1 cellular context compared by ENCODE assay signal in genomic region chr7:135281363-135281949, GRCh38.
TF ChIP-seq lines count a peak whose summit lies in the region.

No MANE protein-coding gene starts in this region.

TF ChIP-seq in HepG2, 621 proteins besides CTCF, POLR2A, EP300 and RAD21 (continued from another document and continues in another):
- TF ChIP-seq SKIL (CRISPR knock-in tag; IDR thresholded peaks at IDR 0.05; ENCODE audit: borderline replicate concordance) = no peak
- no peak for TF ChIP-seq IRF9 (CRISPR knock-in tag; IDR thresholded peaks at IDR 0.05; ENCODE audit: borderline replicate concordance)
- TF ChIP-seq RORA (CRISPR knock-in tag; IDR thresholded peaks at IDR 0.05) = no peak
- TF ChIP-seq DR1 (CRISPR knock-in tag; IDR thresholded peaks at IDR 0.05) = no peak
- TF ChIP-seq MEIS2 (CRISPR knock-in tag; IDR thresholded peaks at IDR 0.05) = no peak
- no peak for TF ChIP-seq ADNP (CRISPR knock-in tag; IDR thresholded peaks at IDR 0.05)
- TF ChIP-seq CBFB (CRISPR knock-in tag; IDR thresholded peaks at IDR 0.05) = no peak
- TF ChIP-seq BCL6 (CRISPR knock-in tag; IDR thresholded peaks at IDR 0.05) = no peak
- TF ChIP-seq NFRKB (IDR thresholded peaks at IDR 0.05) = no peak
- TF ChIP-seq RARA (CRISPR knock-in tag; IDR thresholded peaks at IDR 0.05) = no peak
- TF ChIP-seq E2F2 (CRISPR knock-in tag; IDR thresholded peaks at IDR 0.05; ENCODE audit: borderline replicate concordance) = no peak
- TF ChIP-seq TBX2 (CRISPR knock-in tag; IDR thresholded peaks at IDR 0.05; ENCODE audit: borderline replicate concordance) = no peak
- no peak for TF ChIP-seq DRAP1 (CRISPR knock-in tag; IDR thresholded peaks at IDR 0.05)
- no peak for TF ChIP-seq RCOR2 (CRISPR knock-in tag; IDR thresholded peaks at IDR 0.05)
- TF ChIP-seq HOXA3 (CRISPR knock-in tag; IDR thresholded peaks at IDR 0.05) = 0 out of 2 replicates have a peak, but pooled peaks have one; percentile 23
- TF ChIP-seq FOSL2 (CRISPR knock-in tag; IDR thresholded peaks at IDR 0.05) = no peak
- no peak for TF ChIP-seq TCF7L2 (IDR thresholded peaks at IDR 0.05; ENCODE audit: low read depth, low read length)
- no peak for TF ChIP-seq ZNF563 (CRISPR knock-in tag; IDR thresholded peaks at IDR 0.05)
- no peak for TF ChIP-seq NR0B2 (CRISPR knock-in tag; IDR thresholded peaks at IDR 0.05)
- TF ChIP-seq ONECUT2 (CRISPR knock-in tag; IDR thresholded peaks at IDR 0.05) = no peak
- TF ChIP-seq ZNF672 (CRISPR knock-in tag; IDR thresholded peaks at IDR 0.05) = no peak
- no peak for TF ChIP-seq ZSCAN20 (CRISPR knock-in tag; IDR thresholded peaks at IDR 0.05; ENCODE audit: borderline replicate concordance)
- no peak for TF ChIP-seq JUNB (CRISPR knock-in tag; IDR thresholded peaks at IDR 0.05; ENCODE audit: borderline replicate concordance)
- no peak for TF ChIP-seq ZNF597 (CRISPR knock-in tag; IDR thresholded peaks at IDR 0.05)
- 0 out of 2 replicates have a peak, but pooled peaks have one; percentile 38 for TF ChIP-seq ZNF691 (CRISPR knock-in tag; IDR thresholded peaks at IDR 0.05; ENCODE audit: borderline replicate concordance, low read depth)
- no peak for TF ChIP-seq ZNF552 (CRISPR knock-in tag; IDR thresholded peaks at IDR 0.05; ENCODE audit: borderline replicate concordance)
- TF ChIP-seq FOXA3 (CRISPR knock-in tag; IDR thresholded peaks at IDR 0.05) = peak; percentile 55
- TF ChIP-seq ZBTB25 (CRISPR knock-in tag; IDR thresholded peaks at IDR 0.05) = no peak
- TF ChIP-seq CBX5 (CRISPR knock-in tag; IDR thresholded peaks at IDR 0.05; ENCODE audit: borderline replicate concordance) = no peak
- TF ChIP-seq ESRRA (CRISPR knock-in tag; IDR thresholded peaks at IDR 0.05; ENCODE audit: low read depth) = no peak
- TF ChIP-seq ZMYM3 (CRISPR knock-in tag; IDR thresholded peaks at IDR 0.05) = no peak
- TF ChIP-seq U2AF2 (IDR thresholded peaks at IDR 0.05; ENCODE audit: low read depth, low read length) = no peak
- TF ChIP-seq ETS1 (CRISPR knock-in tag; IDR thresholded peaks at IDR 0.05) = no peak
- no peak for TF ChIP-seq ZNF768 (CRISPR knock-in tag; IDR thresholded peaks at IDR 0.05)
- 0 out of 2 replicates have a peak, but pooled peaks have one; percentile 48 for TF ChIP-seq SPEN (CRISPR knock-in tag; IDR thresholded peaks at IDR 0.05; ENCODE audit: low read depth)
- TF ChIP-seq DBP (CRISPR knock-in tag; IDR thresholded peaks at IDR 0.05; ENCODE audit: not compliant biosample characterization) = peak; percentile 28
- no peak for TF ChIP-seq JUND (CRISPR knock-in tag; IDR thresholded peaks at IDR 0.05)
- no peak for TF ChIP-seq ZNF292 (CRISPR knock-in tag; IDR thresholded peaks at IDR 0.05; ENCODE audit: borderline replicate concordance, low read depth)
- TF ChIP-seq ZNF607 (CRISPR knock-in tag; IDR thresholded peaks at IDR 0.05; ENCODE audit: borderline replicate concordance) = no peak
- TF ChIP-seq RERE (CRISPR knock-in tag; IDR thresholded peaks at IDR 0.05; ENCODE audit: low read depth) = no peak
- no peak for TF ChIP-seq AGO2 (optimal IDR thresholded peaks at IDR 0.05; ENCODE audit: low read depth, low read length)
- no peak for TF ChIP-seq SKI (IDR thresholded peaks at IDR 0.05; ENCODE audit: partially characterized antibody)
- no peak for TF ChIP-seq PHB2 (IDR thresholded peaks at IDR 0.05; ENCODE audit: partially characterized antibody)
- no peak for TF ChIP-seq WIZ (CRISPR knock-in tag; IDR thresholded peaks at IDR 0.05)
- no peak for TF ChIP-seq SOX6 (IDR thresholded peaks at IDR 0.05)
- no peak for TF ChIP-seq SOX6 (CRISPR knock-in tag; IDR thresholded peaks at IDR 0.05)
- no peak for TF ChIP-seq GMEB1 (CRISPR knock-in tag; IDR thresholded peaks at IDR 0.05; ENCODE audit: borderline replicate concordance)
- no peak for TF ChIP-seq NFKB2 (CRISPR knock-in tag; IDR thresholded peaks at IDR 0.05; ENCODE audit: borderline replicate concordance)
- TF ChIP-seq RELA (CRISPR knock-in tag; IDR thresholded peaks at IDR 0.05) = no peak
- no peak for TF ChIP-seq PAX8 (CRISPR knock-in tag; IDR thresholded peaks at IDR 0.05; ENCODE audit: borderline replicate concordance)
- TF ChIP-seq ZNF530 (CRISPR knock-in tag; IDR thresholded peaks at IDR 0.05; ENCODE audit: low read depth) = no peak
- no peak for TF ChIP-seq TEAD3 (CRISPR knock-in tag; optimal IDR thresholded peaks at IDR 0.05; ENCODE audit: borderline replicate concordance)
- no peak for TF ChIP-seq ISL2 (CRISPR knock-in tag; IDR thresholded peaks at IDR 0.05)
- no peak for TF ChIP-seq NR2C2 (CRISPR knock-in tag; IDR thresholded peaks at IDR 0.05; ENCODE audit: borderline replicate concordance)
